12 cellular contexts compared by ENCODE assay signal in genomic region chr3:23592961-23593931, GRCh38.
DNase-seq lines count a peak whose midpoint lies in the region; ATAC-seq, FAIRE-seq and TF ChIP-seq lines count a peak whose summit lies in the region.
"Had no signal": no experiment of that assay in that cellular context is flagged by ENCODE, and none has a peak within 500 bp of the region (broad histone marks: within the 10 kb centered on the region; RNA-seq: fewer than 3 reads in every experiment).

No MANE protein-coding gene starts in this region.

- no peaks in the 10 kb centered on the region for H3K36me3 Mint-ChIP-seq in stimulated activated effector memory CD8-positive, alpha-beta T cell treated with anti-CD3 and anti-CD28 coated beads, Interleukin-12 subunit alpha, Interleukin-12 subunit beta, amount 100 ng/mL, for 72 hours

- ATAC-seq in GM19351 (IDR thresholded peaks at IDR 0.05; ENCODE audit: unreplicated experiment) (peak; percentile 38), HG02759 (IDR thresholded peaks at IDR 0.05; ENCODE audit: unreplicated experiment) (peak; percentile 78), HG03460 (IDR thresholded peaks at IDR 0.05; ENCODE audit: unreplicated experiment) (peak; percentile 75), left ventricle myocardium superior (no peak)
- no peak for ATAC-seq in stimulated activated effector memory CD8-positive, alpha-beta T cell treated with anti-CD3 and anti-CD28 coated beads, Interleukin-12 subunit alpha, Interleukin-12 subunit beta, amount 100 ng/mL, for 72 hours

- in situ Hi-C loops in brain microvascular endothelial cell (cut with HindIII; ENCODE audit: low pct_ligation_motif_present, low sequenced_read_pairs): no loop called here

- TF ChIP-seq POLR2A in GM12891 (IDR thresholded peaks at IDR 0.05; ENCODE audit: low read depth, low read length): no peak

- H3K4me3 Mint-ChIP-seq in stimulated activated effector memory CD8-positive, alpha-beta T cell treated with anti-CD3 and anti-CD28 coated beads, Interleukin-12 subunit alpha, Interleukin-12 subunit beta, amount 100 ng/mL, for 72 hours: no peak overlapping the region

- H3K4me1 Mint-ChIP-seq in stimulated activated effector memory CD8-positive, alpha-beta T cell treated with anti-CD3 and anti-CD28 coated beads, Interleukin-12 subunit alpha, Interleukin-12 subunit beta, amount 100 ng/mL, for 72 hours: no peaks in the 10 kb centered on the region

- TF ChIP-seq CTCF in brain microvascular endothelial cell (IDR thresholded peaks at IDR 0.05; ENCODE audit: low read depth, low read length, missing control alignments): no peak

- H3K9me3 Mint-ChIP-seq in stimulated activated effector memory CD8-positive, alpha-beta T cell treated with anti-CD3 and anti-CD28 coated beads, Interleukin-12 subunit alpha, Interleukin-12 subunit beta, amount 100 ng/mL, for 72 hours: no peaks in the 10 kb centered on the region

- no peak overlapping the region for H3K4me3 ChIP-seq in brain microvascular endothelial cell (ENCODE audit: low read depth, low read length)

- FAIRE-seq in GM12891 (lab: Jason Lieb, UNC): peak; percentile 69
- FAIRE-seq: keratinocyte had no signal

- DNase-seq in GM12891 (ENCODE audit: insufficient read length, low spot score) (no peak), left ventricle myocardium superior (no peak), nucleus accumbens (lab: John Stamatoyannopoulos, UW) (no peak), brain microvascular endothelial cell (no peak)
- DNase-seq in stimulated activated effector memory CD8-positive, alpha-beta T cell treated with anti-CD3 and anti-CD28 coated beads, Interleukin-12 subunit alpha, Interleukin-12 subunit beta, amount 100 ng/mL, for 72 hours (ENCODE audit: low spot score in 2 of 2): no peak
- DNase-seq: DMS153; H7; stimulated activated CD4-positive, alpha-beta T cell treated with anti-CD3 and anti-CD28 coated beads, Interleukin-2, amount 100 ng/mL, for 24 hours had no signal

- intact Hi-C loops in left ventricle myocardium superior (cut with micrococcal nuclease): no loop called here

- H3K27ac ChIP-seq in brain microvascular endothelial cell: no peak overlapping the region

- H3K27ac Mint-ChIP-seq in stimulated activated effector memory CD8-positive, alpha-beta T cell treated with anti-CD3 and anti-CD28 coated beads, Interleukin-12 subunit alpha, Interleukin-12 subunit beta, amount 100 ng/mL, for 72 hours: no peak overlapping the region

- no peaks in the 10 kb centered on the region for H3K36me3 ChIP-seq in brain microvascular endothelial cell (replicated peaks)

- H3K27me3 ChIP-seq in brain microvascular endothelial cell (replicated peaks): no peaks in the 10 kb centered on the region

TF ChIP-seq in GM12891, 5 proteins besides CTCF, POLR2A, EP300 and RAD21:
- TF ChIP-seq TAF1 (IDR thresholded peaks at IDR 0.05; ENCODE audit: low read depth, low read length) (no peak), POLR2AphosphoS5 (IDR thresholded peaks at IDR 0.05; ENCODE audit: low read depth, low read length) (no peak), POU2F2 (IDR thresholded peaks at IDR 0.05; ENCODE audit: low read depth, low read length) (no peak), SPI1 (IDR thresholded peaks at IDR 0.05; ENCODE audit: low read depth, low read length) (no peak), PAX5 (IDR thresholded peaks at IDR 0.05; ENCODE audit: insufficient read depth, low read length, severe bottlenecking) (no peak)

Comparison
In these comparisons a context has a peak if more than half of its experiments do, and no peak if none do; other contexts are left out.
1. ATAC-seq: peak in GM19351 (single experiment), HG02759 (single experiment) and HG03460 (single experiment); none in left ventricle myocardium superior (single experiment) and stimulated activated effector memory CD8-positive, alpha-beta T cell treated with anti-CD3 and anti-CD28 coated beads, Interleukin-12 subunit alpha, Interleukin-12 subunit beta, amount 100 ng/mL, for 72 hours (single experiment).